ENCODE assay signal across 17 cellular contexts in the genomic region with DNA sequence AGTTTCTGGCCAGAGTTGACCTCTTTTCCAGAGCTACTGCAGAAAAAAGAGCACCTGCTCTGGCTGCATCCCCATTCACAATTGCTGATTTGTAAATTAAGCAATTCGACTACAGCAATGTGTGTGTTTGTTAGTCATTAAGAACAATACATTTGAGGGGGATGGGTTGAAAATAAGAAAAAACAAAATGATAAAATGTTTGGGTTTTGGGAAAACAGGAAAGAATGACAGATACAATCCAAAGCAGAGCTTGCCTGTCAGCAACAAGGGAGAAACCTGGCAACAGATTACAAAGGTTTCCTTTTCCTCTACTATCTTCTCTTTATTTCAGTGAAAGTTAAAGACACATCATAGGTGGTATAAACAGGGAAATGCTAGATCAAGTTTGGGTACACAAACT.
DNase-seq lines count a peak whose midpoint lies in the region; ATAC-seq and TF ChIP-seq lines count a peak whose summit lies in the region.
"Had no signal": no experiment of that assay in that cellular context is flagged by ENCODE, and none has a peak within 500 bp of the region (broad histone marks: within the 10 kb centered on the region; RNA-seq: fewer than 3 reads in every experiment).

No MANE protein-coding gene starts in this region.

- H3K4me3 ChIP-seq in GM23338, result no peak overlapping the region
- no peak overlapping the region for H3K4me3 ChIP-seq in osteoblast (ENCODE audit: insufficient read depth, low read length)
- H3K4me3 ChIP-seq: PC-9 had no signal

- H3K9me3 ChIP-seq in osteoblast (ENCODE audit: low read depth, low read length), result no peaks in the 10 kb centered on the region

- H3K36me3 ChIP-seq in GM23338 (ENCODE audit: insufficient read depth) (no peaks in the 10 kb centered on the region), osteoblast (ENCODE audit: insufficient read depth, low read length) (peaks cover 25% of the 10 kb centered on the region)

- no peaks in the 10 kb centered on the region for H4K20me1 ChIP-seq in GM23338 (replicated peaks; ENCODE audit: insufficient read depth)
- H4K20me1 ChIP-seq in osteoblast (ENCODE audit: insufficient read depth, low read length), result no peaks in the 10 kb centered on the region

- peaks cover 6% of the 10 kb centered on the region; the same call in 1 of the 2 replicates for H3K4me1 ChIP-seq in GM23338 (ENCODE audit: insufficient read depth)
- no peaks in the 10 kb centered on the region for H3K4me1 ChIP-seq in osteoblast (ENCODE audit: insufficient read depth, low read length)

- H3K9me3 Mint-ChIP-seq in CD14-positive monocyte (peaks cover 0 to 10% (median 4%) of the 10 kb centered on the region in 7 donors), GM23338 (no peaks in the 10 kb centered on the region)

- H3K4me2 ChIP-seq in GM23338, result peak overlapping the region; percentile 42; the same call in 1 of the 2 replicates
- no peak overlapping the region for H3K4me2 ChIP-seq in osteoblast (ENCODE audit: insufficient read depth, low read length)
- H3K4me2 ChIP-seq: PC-9 had no signal

- no peaks in the 10 kb centered on the region for H3K27me3 Mint-ChIP-seq in CD14-positive monocyte (ENCODE audit: low read depth in 3 of 3)
- no peaks in the 10 kb centered on the region for H3K27me3 Mint-ChIP-seq in GM23338 (ENCODE audit: insufficient read depth, low read depth, poor library complexity)

- peaks cover 36 to 42% of the 10 kb centered on the region in 2 donors for H3K36me3 Mint-ChIP-seq in CD14-positive monocyte
- H3K36me3 Mint-ChIP-seq in GM23338 (ENCODE audit: low read depth), result peaks cover 2% of the 10 kb centered on the region; the same call in 1 of the 3 replicates

- H3K9me2 ChIP-seq in GM23338 (ENCODE audit: insufficient read depth), result no peaks in the 10 kb centered on the region

- H3K79me2 ChIP-seq in GM23338 (replicated peaks; ENCODE audit: insufficient read depth) (no peaks in the 10 kb centered on the region), osteoblast (ENCODE audit: insufficient read depth, low read length) (peaks cover 3% of the 10 kb centered on the region)

- H3F3A ChIP-seq in GM23338 (replicated peaks; ENCODE audit: low read depth), result no peaks in the 10 kb centered on the region

- DNase-seq in CD14-positive monocyte (ENCODE audit: low spot score), result no peak
- DNase-seq in GM23338 (ENCODE audit: low spot score), result no peak
- DNase-seq in dermis blood vessel endothelial cell, result peak; percentile 23
- DNase-seq in osteoblast (ENCODE audit: insufficient read length, low spot score, missing footprints), result peak; percentile 26
- no peak for DNase-seq in G401 (ENCODE audit: low spot score)
- no peak for DNase-seq in NCI-H2029 (lab: John Stamatoyannopoulos, UW)
- DNase-seq: C1 segment of cervical spinal cord, DND-41, HCEC 1CT, KBM-7, NCI-H1105, NCI-H2081 treated with DMSO at 0.1 percent for 48 hours, NCI-H2227 treated with DMSO at 0.1 percent for 48 hours, NCI-H510A treated with DMSO at 0.1 percent for 48 hours, NCI-H82, PC-9 had no signal

- intact Hi-C loops in CD14-positive monocyte (cut with micrococcal nuclease), result no loop called here

- in situ Hi-C loops in G401 (cut with HindIII; ENCODE audit: low sequenced_read_pairs), result no loop called here

- no peak for TF ChIP-seq CTCF in CD14-positive monocyte (IDR thresholded peaks at IDR 0.05)
- no peak for TF ChIP-seq CTCF in GM23338 (conservative IDR thresholded peaks at IDR 0.05; ENCODE audit: low read depth in 2 of 2)
- TF ChIP-seq CTCF in osteoblast (IDR thresholded peaks at IDR 0.05; ENCODE audit: extremely low read depth, low read depth, low read length), result no peak

- H3K27me3 ChIP-seq in GM23338 (ENCODE audit: insufficient read depth), result no peaks in the 10 kb centered on the region
- no peaks in the 10 kb centered on the region for H3K27me3 ChIP-seq in osteoblast (ENCODE audit: insufficient read depth, low read length)

- no peak overlapping the region for H2AFZ ChIP-seq in GM23338
- no peak overlapping the region for H2AFZ ChIP-seq in osteoblast (ENCODE audit: low read length)
- H2AFZ ChIP-seq: PC-9 had no signal

- H3K4me1 Mint-ChIP-seq in CD14-positive monocyte (peaks cover 56% of the 10 kb centered on the region), GM23338 (peaks cover 17% of the 10 kb centered on the region; the same call in 2 of the 3 replicates)

- no peak for ATAC-seq in GM23338
- no peak for ATAC-seq in GM18868 (IDR thresholded peaks at IDR 0.05; ENCODE audit: unreplicated experiment)

- H3K27ac Mint-ChIP-seq in CD14-positive monocyte (peak overlapping the region; percentile 44 to 79 (median 76)), GM23338 (peak overlapping the region; percentile 76)

- H3K27ac ChIP-seq in GM23338 (ENCODE audit: low read depth) (no peak overlapping the region), osteoblast (ENCODE audit: low read depth, low read length) (no peak overlapping the region)
- H3K27ac ChIP-seq: PC-9 had no signal

- H3K4me3 Mint-ChIP-seq in CD14-positive monocyte (no peak overlapping the region), GM23338 (no peak overlapping the region)

TF ChIP-seq in GM23338, 12 proteins besides CTCF, POLR2A, EP300 and RAD21 (continues in another document):
- TF ChIP-seq, protein P1, sequence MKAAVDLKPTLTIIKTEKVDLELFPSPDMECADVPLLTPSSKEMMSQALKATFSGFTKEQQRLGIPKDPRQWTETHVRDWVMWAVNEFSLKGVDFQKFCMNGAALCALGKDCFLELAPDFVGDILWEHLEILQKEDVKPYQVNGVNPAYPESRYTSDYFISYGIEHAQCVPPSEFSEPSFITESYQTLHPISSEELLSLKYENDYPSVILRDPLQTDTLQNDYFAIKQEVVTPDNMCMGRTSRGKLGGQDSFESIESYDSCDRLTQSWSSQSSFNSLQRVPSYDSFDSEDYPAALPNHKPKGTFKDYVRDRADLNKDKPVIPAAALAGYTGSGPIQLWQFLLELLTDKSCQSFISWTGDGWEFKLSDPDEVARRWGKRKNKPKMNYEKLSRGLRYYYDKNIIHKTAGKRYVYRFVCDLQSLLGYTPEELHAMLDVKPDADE (IDR thresholded peaks at IDR 0.05), result no peak
- TF ChIP-seq CREB1 (CRISPR knock-in tag; IDR thresholded peaks at IDR 0.05; ENCODE audit: low read depth) (no peak), NANOG (IDR thresholded peaks at IDR 0.05; ENCODE audit: borderline replicate concordance) (no peak), POLR2AphosphoS5 (IDR thresholded peaks at IDR 0.05; ENCODE audit: low read depth) (no peak), JUNB (IDR thresholded peaks at IDR 0.05; ENCODE audit: unreplicated experiment) (no peak), ZNF331 (CRISPR knock-in tag; IDR thresholded peaks at IDR 0.05; ENCODE audit: low read depth) (no peak)
- TF ChIP-seq, protein P2, sequence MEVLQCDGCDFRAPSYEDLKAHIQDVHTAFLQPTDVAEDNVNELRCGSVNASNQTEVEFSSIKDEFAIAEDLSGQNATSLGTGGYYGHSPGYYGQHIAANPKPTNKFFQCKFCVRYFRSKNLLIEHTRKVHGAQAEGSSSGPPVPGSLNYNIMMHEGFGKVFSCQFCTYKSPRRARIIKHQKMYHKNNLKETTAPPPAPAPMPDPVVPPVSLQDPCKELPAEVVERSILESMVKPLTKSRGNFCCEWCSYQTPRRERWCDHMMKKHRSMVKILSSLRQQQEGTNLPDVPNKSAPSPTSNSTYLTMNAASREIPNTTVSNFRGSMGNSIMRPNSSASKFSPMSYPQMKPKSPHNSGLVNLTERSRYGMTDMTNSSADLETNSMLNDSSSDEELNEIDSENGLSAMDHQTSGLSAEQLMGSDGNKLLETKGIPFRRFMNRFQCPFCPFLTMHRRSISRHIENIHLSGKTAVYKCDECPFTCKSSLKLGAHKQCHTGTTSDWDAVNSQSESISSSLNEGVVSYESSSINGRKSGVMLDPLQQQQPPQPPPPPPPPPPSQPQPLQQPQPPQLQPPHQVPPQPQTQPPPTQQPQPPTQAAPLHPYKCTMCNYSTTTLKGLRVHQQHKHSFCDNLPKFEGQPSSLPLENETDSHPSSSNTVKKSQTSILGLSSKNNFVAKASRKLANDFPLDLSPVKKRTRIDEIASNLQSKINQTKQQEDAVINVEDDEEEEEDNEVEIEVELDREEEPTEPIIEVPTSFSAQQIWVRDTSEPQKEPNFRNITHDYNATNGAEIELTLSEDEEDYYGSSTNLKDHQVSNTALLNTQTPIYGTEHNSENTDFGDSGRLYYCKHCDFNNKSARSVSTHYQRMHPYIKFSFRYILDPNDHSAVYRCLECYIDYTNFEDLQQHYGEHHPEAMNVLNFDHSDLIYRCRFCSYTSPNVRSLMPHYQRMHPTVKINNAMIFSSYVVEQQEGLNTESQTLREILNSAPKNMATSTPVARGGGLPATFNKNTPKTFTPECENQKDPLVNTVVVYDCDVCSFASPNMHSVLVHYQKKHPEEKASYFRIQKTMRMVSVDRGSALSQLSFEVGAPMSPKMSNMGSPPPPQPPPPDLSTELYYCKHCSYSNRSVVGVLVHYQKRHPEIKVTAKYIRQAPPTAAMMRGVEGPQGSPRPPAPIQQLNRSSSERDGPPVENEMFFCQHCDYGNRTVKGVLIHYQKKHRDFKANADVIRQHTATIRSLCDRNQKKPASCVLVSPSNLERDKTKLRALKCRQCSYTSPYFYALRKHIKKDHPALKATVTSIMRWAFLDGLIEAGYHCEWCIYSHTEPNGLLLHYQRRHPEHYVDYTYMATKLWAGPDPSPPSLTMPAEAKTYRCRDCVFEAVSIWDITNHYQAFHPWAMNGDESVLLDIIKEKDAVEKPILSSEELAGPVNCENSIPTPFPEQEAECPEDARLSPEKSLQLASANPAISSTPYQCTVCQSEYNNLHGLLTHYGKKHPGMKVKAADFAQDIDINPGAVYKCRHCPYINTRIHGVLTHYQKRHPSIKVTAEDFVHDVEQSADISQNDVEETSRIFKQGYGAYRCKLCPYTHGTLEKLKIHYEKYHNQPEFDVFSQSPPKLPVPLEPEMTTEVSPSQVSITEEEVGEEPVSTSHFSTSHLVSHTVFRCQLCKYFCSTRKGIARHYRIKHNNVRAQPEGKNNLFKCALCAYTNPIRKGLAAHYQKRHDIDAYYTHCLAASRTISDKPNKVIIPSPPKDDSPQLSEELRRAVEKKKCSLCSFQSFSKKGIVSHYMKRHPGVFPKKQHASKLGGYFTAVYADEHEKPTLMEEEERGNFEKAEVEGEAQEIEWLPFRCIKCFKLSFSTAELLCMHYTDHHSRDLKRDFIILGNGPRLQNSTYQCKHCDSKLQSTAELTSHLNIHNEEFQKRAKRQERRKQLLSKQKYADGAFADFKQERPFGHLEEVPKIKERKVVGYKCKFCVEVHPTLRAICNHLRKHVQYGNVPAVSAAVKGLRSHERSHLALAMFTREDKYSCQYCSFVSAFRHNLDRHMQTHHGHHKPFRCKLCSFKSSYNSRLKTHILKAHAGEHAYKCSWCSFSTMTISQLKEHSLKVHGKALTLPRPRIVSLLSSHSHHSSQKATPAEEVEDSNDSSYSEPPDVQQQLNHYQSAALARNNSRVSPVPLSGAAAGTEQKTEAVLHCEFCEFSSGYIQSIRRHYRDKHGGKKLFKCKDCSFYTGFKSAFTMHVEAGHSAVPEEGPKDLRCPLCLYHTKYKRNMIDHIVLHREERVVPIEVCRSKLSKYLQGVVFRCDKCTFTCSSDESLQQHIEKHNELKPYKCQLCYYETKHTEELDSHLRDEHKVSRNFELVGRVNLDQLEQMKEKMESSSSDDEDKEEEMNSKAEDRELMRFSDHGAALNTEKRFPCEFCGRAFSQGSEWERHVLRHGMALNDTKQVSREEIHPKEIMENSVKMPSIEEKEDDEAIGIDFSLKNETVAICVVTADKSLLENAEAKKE (CRISPR knock-in tag; IDR thresholded peaks at IDR 0.05), result no peak

Comparison
In these comparisons a context has a peak if more than half of its experiments do, and no peak if none do; other contexts are left out.
1. DNase-seq: peak in dermis blood vessel endothelial cell (single experiment) and osteoblast (single experiment); none in CD14-positive monocyte (single experiment), GM23338 (single experiment), G401 (single experiment) and NCI-H2029 (single experiment).